ENCODE assay signal across 1 cellular context in the genomic region with DNA sequence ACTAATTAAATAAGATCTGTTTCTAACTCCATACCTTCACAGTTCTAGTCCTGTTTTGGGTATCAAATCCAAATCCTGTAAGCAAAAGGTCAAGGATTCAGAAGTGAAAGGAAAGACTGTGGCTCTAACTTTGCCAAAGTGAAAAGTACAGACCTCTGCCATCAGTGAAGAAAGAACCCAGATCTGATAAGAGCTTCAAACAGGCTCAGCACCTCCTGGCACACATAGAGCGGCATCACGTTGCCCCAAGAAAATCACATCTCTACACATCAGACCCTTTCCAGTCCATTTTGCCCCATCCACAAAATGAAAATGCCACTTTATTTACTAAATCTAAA.
A peak's percentile ranks its signal among the peaks of the same experiment; 100 is the strongest.
TF ChIP-seq lines count a peak whose summit lies in the region.

No MANE protein-coding gene starts in this region.

TF ChIP-seq in K562, 482 proteins besides CTCF, POLR2A, EP300 and RAD21 (continued from another document):
- TF ChIP-seq, protein P1, sequence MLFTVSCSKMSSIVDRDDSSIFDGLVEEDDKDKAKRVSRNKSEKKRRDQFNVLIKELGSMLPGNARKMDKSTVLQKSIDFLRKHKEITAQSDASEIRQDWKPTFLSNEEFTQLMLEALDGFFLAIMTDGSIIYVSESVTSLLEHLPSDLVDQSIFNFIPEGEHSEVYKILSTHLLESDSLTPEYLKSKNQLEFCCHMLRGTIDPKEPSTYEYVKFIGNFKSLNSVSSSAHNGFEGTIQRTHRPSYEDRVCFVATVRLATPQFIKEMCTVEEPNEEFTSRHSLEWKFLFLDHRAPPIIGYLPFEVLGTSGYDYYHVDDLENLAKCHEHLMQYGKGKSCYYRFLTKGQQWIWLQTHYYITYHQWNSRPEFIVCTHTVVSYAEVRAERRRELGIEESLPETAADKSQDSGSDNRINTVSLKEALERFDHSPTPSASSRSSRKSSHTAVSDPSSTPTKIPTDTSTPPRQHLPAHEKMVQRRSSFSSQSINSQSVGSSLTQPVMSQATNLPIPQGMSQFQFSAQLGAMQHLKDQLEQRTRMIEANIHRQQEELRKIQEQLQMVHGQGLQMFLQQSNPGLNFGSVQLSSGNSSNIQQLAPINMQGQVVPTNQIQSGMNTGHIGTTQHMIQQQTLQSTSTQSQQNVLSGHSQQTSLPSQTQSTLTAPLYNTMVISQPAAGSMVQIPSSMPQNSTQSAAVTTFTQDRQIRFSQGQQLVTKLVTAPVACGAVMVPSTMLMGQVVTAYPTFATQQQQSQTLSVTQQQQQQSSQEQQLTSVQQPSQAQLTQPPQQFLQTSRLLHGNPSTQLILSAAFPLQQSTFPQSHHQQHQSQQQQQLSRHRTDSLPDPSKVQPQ (CRISPR knock-in tag; IDR thresholded peaks at IDR 0.05; ENCODE audit: borderline replicate concordance): no peak
- no peak for TF ChIP-seq NR2C1 (IDR thresholded peaks at IDR 0.05)
- TF ChIP-seq NR2C1 (tag; IDR thresholded peaks at IDR 0.05): 0 out of 2 replicates have a peak, but pooled peaks have one; percentile 30
- TF ChIP-seq YY1 (IDR thresholded peaks at IDR 0.05; ENCODE audit: borderline replicate concordance in 1 of 3, control insufficient read depth in 1 of 3, extremely low read depth in 1 of 3, insufficient read depth in 3 of 3, insufficient read length in 1 of 3, insufficient replicate concordance in 2 of 3, low read depth in 1 of 3, low read length in 2 of 3): no peak
- TF ChIP-seq, protein P2, sequence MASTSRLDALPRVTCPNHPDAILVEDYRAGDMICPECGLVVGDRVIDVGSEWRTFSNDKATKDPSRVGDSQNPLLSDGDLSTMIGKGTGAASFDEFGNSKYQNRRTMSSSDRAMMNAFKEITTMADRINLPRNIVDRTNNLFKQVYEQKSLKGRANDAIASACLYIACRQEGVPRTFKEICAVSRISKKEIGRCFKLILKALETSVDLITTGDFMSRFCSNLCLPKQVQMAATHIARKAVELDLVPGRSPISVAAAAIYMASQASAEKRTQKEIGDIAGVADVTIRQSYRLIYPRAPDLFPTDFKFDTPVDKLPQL (IDR thresholded peaks at IDR 0.05; ENCODE audit: extremely low read depth, insufficient read length): no peak
- TF ChIP-seq RBM22 (IDR thresholded peaks at IDR 0.05; ENCODE audit: low read depth, low read length, poor library complexity, severe bottlenecking): no peak
- TF ChIP-seq CBX8 (IDR thresholded peaks at IDR 0.05; ENCODE audit: borderline replicate concordance, extremely low read depth, low read depth, low read length, poor library complexity, severe bottlenecking): no peak
- TF ChIP-seq SMARCB1 (IDR thresholded peaks at IDR 0.05; ENCODE audit: insufficient read length, low read depth): no peak
- TF ChIP-seq RFX1 (IDR thresholded peaks at IDR 0.05): no peak
- TF ChIP-seq, protein P3, sequence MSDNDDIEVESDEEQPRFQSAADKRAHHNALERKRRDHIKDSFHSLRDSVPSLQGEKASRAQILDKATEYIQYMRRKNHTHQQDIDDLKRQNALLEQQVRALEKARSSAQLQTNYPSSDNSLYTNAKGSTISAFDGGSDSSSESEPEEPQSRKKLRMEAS (CRISPR knock-in tag; IDR thresholded peaks at IDR 0.05): no peak
- TF ChIP-seq MAFF (IDR thresholded peaks at IDR 0.05; ENCODE audit: low read length): no peak
- TF ChIP-seq, protein P4, sequence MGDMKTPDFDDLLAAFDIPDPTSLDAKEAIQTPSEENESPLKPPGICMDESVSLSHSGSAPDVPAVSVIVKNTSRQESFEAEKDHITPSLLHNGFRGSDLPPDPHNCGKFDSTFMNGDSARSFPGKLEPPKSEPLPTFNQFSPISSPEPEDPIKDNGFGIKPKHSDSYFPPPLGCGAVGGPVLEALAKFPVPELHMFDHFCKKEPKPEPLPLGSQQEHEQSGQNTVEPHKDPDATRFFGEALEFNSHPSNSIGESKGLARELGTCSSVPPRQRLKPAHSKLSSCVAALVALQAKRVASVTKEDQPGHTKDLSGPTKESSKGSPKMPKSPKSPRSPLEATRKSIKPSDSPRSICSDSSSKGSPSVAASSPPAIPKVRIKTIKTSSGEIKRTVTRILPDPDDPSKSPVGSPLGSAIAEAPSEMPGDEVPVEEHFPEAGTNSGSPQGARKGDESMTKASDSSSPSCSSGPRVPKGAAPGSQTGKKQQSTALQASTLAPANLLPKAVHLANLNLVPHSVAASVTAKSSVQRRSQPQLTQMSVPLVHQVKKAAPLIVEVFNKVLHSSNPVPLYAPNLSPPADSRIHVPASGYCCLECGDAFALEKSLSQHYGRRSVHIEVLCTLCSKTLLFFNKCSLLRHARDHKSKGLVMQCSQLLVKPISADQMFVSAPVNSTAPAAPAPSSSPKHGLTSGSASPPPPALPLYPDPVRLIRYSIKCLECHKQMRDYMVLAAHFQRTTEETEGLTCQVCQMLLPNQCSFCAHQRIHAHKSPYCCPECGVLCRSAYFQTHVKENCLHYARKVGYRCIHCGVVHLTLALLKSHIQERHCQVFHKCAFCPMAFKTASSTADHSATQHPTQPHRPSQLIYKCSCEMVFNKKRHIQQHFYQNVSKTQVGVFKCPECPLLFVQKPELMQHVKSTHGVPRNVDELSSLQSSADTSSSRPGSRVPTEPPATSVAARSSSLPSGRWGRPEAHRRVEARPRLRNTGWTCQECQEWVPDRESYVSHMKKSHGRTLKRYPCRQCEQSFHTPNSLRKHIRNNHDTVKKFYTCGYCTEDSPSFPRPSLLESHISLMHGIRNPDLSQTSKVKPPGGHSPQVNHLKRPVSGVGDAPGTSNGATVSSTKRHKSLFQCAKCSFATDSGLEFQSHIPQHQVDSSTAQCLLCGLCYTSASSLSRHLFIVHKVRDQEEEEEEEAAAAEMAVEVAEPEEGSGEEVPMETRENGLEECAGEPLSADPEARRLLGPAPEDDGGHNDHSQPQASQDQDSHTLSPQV (IDR thresholded peaks at IDR 0.05): 0 out of 2 replicates have a peak, but pooled peaks have one; percentile 75
- no peak for TF ChIP-seq BHLHE40 (IDR thresholded peaks at IDR 0.05; ENCODE audit: low read length)
- TF ChIP-seq ZC3H4 (CRISPR knock-in tag; IDR thresholded peaks at IDR 0.05; ENCODE audit: borderline replicate concordance): no peak
- TF ChIP-seq, protein P5, sequence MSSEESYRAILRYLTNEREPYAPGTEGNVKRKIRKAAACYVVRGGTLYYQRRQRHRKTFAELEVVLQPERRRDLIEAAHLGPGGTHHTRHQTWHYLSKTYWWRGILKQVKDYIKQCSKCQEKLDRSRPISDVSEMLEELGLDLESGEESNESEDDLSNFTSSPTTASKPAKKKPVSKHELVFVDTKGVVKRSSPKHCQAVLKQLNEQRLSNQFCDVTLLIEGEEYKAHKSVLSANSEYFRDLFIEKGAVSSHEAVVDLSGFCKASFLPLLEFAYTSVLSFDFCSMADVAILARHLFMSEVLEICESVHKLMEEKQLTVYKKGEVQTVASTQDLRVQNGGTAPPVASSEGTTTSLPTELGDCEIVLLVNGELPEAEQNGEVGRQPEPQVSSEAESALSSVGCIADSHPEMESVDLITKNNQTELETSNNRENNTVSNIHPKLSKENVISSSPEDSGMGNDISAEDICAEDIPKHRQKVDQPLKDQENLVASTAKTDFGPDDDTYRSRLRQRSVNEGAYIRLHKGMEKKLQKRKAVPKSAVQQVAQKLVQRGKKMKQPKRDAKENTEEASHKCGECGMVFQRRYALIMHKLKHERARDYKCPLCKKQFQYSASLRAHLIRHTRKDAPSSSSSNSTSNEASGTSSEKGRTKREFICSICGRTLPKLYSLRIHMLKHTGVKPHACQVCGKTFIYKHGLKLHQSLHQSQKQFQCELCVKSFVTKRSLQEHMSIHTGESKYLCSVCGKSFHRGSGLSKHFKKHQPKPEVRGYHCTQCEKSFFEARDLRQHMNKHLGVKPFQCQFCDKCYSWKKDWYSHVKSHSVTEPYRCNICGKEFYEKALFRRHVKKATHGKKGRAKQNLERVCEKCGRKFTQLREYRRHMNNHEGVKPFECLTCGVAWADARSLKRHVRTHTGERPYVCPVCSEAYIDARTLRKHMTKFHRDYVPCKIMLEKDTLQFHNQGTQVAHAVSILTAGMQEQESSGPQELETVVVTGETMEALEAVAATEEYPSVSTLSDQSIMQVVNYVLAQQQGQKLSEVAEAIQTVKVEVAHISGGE (CRISPR knock-in tag; IDR thresholded peaks at IDR 0.05): no peak
- no peak for TF ChIP-seq NFIC (IDR thresholded peaks at IDR 0.05)
- TF ChIP-seq NR2C2 (CRISPR knock-in tag; IDR thresholded peaks at IDR 0.05): no peak
- TF ChIP-seq NR2C2 (tag; IDR thresholded peaks at IDR 0.05): no peak
- TF ChIP-seq, protein P6, sequence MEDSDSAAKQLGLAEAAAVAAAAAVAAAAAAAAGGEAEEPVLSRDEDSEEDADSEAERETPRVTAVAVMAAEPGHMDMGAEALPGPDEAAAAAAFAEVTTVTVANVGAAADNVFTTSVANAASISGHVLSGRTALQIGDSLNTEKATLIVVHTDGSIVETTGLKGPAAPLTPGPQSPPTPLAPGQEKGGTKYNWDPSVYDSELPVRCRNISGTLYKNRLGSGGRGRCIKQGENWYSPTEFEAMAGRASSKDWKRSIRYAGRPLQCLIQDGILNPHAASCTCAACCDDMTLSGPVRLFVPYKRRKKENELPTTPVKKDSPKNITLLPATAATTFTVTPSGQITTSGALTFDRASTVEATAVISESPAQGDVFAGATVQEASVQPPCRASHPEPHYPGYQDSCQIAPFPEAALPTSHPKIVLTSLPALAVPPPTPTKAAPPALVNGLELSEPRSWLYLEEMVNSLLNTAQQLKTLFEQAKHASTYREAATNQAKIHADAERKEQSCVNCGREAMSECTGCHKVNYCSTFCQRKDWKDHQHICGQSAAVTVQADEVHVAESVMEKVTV (CRISPR knock-in tag; IDR thresholded peaks at IDR 0.05): no peak
- TF ChIP-seq DMBX1 (CRISPR knock-in tag; IDR thresholded peaks at IDR 0.05; ENCODE audit: borderline replicate concordance): no peak
- no peak for TF ChIP-seq ATF7 (IDR thresholded peaks at IDR 0.05)
- TF ChIP-seq PURB (CRISPR knock-in tag; IDR thresholded peaks at IDR 0.05; ENCODE audit: low read depth): no peak
- no peak for TF ChIP-seq ZNF561 (CRISPR knock-in tag; conservative IDR thresholded peaks at IDR 0.05)
- TF ChIP-seq TRIM28 (IDR thresholded peaks at IDR 0.05): 0 out of 2 replicates have a peak, but pooled peaks have one; percentile 17
- TF ChIP-seq, protein P7, sequence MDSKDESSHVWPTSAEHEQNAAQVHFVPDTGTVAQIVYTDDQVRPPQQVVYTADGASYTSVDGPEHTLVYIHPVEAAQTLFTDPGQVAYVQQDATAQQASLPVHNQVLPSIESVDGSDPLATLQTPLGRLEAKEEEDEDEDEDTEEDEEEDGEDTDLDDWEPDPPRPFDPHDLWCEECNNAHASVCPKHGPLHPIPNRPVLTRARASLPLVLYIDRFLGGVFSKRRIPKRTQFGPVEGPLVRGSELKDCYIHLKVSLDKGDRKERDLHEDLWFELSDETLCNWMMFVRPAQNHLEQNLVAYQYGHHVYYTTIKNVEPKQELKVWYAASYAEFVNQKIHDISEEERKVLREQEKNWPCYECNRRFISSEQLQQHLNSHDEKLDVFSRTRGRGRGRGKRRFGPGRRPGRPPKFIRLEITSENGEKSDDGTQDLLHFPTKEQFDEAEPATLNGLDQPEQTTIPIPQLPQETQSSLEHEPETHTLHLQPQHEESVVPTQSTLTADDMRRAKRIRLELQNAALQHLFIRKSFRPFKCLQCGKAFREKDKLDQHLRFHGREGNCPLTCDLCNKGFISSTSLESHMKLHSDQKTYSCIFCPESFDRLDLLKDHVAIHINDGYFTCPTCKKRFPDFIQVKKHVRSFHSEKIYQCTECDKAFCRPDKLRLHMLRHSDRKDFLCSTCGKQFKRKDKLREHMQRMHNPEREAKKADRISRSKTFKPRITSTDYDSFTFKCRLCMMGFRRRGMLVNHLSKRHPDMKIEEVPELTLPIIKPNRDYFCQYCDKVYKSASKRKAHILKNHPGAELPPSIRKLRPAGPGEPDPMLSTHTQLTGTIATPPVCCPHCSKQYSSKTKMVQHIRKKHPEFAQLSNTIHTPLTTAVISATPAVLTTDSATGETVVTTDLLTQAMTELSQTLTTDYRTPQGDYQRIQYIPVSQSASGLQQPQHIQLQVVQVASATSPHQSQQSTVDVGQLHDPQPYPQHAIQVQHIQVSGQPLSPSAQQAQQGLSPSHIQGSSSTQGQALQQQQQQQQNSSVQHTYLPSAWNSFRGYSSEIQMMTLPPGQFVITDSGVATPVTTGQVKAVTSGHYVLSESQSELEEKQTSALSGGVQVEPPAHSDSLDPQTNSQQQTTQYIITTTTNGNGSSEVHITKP (IDR thresholded peaks at IDR 0.05; ENCODE audit: partially characterized antibody): no peak
- TF ChIP-seq ZNF586 (CRISPR knock-in tag; conservative IDR thresholded peaks at IDR 0.05): no peak
- TF ChIP-seq, protein P8, sequence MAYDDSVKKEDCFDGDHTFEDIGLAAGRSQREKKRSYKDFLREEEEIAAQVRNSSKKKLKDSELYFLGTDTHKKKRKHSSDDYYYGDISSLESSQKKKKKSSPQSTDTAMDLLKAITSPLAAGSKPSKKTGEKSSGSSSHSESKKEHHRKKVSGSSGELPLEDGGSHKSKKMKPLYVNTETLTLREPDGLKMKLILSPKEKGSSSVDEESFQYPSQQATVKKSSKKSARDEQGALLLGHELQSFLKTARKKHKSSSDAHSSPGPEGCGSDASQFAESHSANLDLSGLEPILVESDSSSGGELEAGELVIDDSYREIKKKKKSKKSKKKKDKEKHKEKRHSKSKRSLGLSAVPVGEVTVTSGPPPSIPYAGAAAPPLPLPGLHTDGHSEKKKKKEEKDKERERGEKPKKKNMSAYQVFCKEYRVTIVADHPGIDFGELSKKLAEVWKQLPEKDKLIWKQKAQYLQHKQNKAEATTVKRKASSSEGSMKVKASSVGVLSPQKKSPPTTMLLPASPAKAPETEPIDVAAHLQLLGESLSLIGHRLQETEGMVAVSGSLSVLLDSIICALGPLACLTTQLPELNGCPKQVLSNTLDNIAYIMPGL (CRISPR knock-in tag; IDR thresholded peaks at IDR 0.05): peak; percentile 52; the same call in 1 of the 2 replicates
- no peak for TF ChIP-seq NCOR1 (IDR thresholded peaks at IDR 0.05)
- TF ChIP-seq, protein P9, sequence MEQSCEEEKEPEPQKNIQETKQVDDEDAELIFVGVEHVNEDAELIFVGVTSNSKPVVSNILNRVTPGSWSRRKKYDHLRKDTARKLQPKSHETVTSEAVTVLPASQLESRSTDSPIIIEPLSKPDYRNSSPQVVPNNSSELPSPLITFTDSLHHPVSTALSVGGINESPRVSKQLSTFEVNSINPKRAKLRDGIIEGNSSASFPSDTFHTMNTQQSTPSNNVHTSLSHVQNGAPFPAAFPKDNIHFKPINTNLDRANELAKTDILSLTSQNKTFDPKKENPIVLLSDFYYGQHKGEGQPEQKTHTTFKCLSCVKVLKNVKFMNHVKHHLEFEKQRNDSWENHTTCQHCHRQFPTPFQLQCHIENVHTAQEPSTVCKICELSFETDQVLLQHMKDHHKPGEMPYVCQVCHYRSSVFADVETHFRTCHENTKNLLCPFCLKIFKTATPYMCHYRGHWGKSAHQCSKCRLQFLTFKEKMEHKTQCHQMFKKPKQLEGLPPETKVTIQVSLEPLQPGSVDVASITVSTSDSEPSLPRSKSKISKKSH (CRISPR knock-in tag; IDR thresholded peaks at IDR 0.05): no peak
- TF ChIP-seq, protein P10, sequence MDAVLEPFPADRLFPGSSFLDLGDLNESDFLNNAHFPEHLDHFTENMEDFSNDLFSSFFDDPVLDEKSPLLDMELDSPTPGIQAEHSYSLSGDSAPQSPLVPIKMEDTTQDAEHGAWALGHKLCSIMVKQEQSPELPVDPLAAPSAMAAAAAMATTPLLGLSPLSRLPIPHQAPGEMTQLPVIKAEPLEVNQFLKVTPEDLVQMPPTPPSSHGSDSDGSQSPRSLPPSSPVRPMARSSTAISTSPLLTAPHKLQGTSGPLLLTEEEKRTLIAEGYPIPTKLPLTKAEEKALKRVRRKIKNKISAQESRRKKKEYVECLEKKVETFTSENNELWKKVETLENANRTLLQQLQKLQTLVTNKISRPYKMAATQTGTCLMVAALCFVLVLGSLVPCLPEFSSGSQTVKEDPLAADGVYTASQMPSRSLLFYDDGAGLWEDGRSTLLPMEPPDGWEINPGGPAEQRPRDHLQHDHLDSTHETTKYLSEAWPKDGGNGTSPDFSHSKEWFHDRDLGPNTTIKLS (IDR thresholded peaks at IDR 0.05; ENCODE audit: borderline replicate concordance, low read depth): no peak
- TF ChIP-seq SRSF1 (IDR thresholded peaks at IDR 0.05; ENCODE audit: low read depth, low read length): no peak
- TF ChIP-seq GATA2 (CRISPR knock-in tag; IDR thresholded peaks at IDR 0.05): peak; percentile 73
TF ChIP-seq in K562: peak in this region for 6.
